8 cellular contexts compared by ENCODE assay signal in the genomic region with DNA sequence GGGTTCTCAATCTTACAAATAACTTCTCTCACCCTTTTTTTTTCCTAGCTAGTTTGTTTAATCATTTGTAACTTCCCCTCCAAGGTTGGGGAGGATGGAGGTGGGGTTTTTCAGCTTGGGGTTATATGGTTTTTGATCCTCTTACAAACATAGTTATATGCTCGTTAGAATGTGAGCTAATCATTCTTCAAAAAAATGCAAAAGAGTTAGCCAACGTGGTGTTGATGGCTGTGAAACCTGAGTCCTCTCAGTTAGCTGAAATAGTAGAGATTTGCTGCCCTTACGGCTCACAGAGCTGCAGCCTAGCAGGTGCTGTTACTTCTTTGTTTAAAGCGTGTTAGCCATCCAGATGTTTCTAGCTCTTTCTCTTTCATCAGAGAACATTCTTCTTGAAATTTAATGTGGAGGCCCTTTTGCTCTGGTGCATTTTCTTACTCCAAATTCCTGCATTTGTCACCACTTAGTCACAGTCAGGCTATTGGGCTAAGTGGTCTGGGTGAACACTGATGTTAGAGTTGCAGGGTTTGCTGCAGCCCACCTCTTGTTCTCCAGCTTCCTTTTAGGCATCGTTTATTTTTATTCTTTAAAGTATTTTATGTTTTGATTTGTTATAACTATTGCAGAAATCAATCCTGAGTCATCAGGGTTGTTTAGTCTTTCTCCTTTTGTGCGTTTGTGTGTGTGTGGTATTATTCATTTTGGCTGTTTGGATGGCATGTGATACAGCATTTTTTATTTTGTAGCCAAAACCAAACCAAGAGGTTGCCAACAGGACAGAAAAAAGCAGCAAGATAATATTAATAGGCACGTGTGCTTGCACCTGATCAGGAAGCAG. TPM values are rescaled to one million over a fixed set of nuclear protein-coding genes. Genes with fewer than 3 reads are reported as not detected.
DNase-seq lines count a peak whose midpoint lies in the region; ATAC-seq, FAIRE-seq and TF ChIP-seq lines count a peak whose summit lies in the region.

No MANE protein-coding gene starts in this region.

- peaks cover 62% of the 10 kb centered on the region for H3K4me1 ChIP-seq in GM23248 (ENCODE audit: insufficient read depth)
- peaks cover 23% of the 10 kb centered on the region for H3K4me1 ChIP-seq in keratinocyte (ENCODE audit: control insufficient read depth, extremely low read depth, insufficient read depth, low read length)
- H3K4me1 ChIP-seq in right lobe of liver, result peaks cover 0 to 17% (median 2%) of the 10 kb centered on the region in 4 donors

- H3K4me3 ChIP-seq in GM23248 (no peak overlapping the region), MG63 (no peak overlapping the region), keratinocyte (ENCODE audit: control insufficient read depth in 2 of 3, extremely low read depth in 1 of 3, insufficient read depth in 2 of 3, low read depth in 1 of 3, low read length in 3 of 3) (no peak overlapping the region), right lobe of liver (no peak overlapping the region)

- H3F3A ChIP-seq in GM23248 (ENCODE audit: insufficient read depth), result peaks cover 58% of the 10 kb centered on the region

- TF ChIP-seq POLR2A in GM15510 (IDR thresholded peaks at IDR 0.05; ENCODE audit: borderline replicate concordance, extremely low read depth, insufficient read length) (peak; percentile 20), right lobe of liver (IDR thresholded peaks at IDR 0.05) (no peak)

- H3K79me2 ChIP-seq in GM23248 (ENCODE audit: insufficient read depth) (peaks cover 89% of the 10 kb centered on the region), keratinocyte (ENCODE audit: control insufficient read depth, insufficient read depth, low read length) (peaks cover 66% of the 10 kb centered on the region)

- no peaks in the 10 kb centered on the region for H3K9me2 ChIP-seq in GM23248 (ENCODE audit: insufficient read depth)

- WGBS in GM23248 (ENCODE audit: low coverage in 1 of 2, low lambda C conversion rate in 2 of 2, missing lambda C conversion rate in 2 of 2), 2 experiments, result 28 to 29% methylated on average over 7 of the region's 7 CpGs
- 57% methylated on average over 7 of the region's 7 CpGs for WGBS in right lobe of liver (ENCODE audit: insufficient coverage, low coverage, low lambda C conversion rate, missing lambda C conversion rate)

- ATAC-seq in GM18519 (IDR thresholded peaks at IDR 0.05; ENCODE audit: low FRiP score, unreplicated experiment) (no peak), right lobe of liver (no peak)

- intact Hi-C loops in right lobe of liver (cut with DNase I), result no loop called here

- no peaks in the 10 kb centered on the region for H3K9me1 ChIP-seq in keratinocyte (ENCODE audit: control insufficient read depth, extremely low read depth, insufficient read depth, low read length)

- no peak overlapping the region for H2AFZ ChIP-seq in GM23248
- no peak overlapping the region for H2AFZ ChIP-seq in keratinocyte (ENCODE audit: control insufficient read depth, low read length)

- no peaks in the 10 kb centered on the region for H3K36me3 ChIP-seq in GM23248 (ENCODE audit: low read depth)
- H3K36me3 ChIP-seq in MG63, result no peaks in the 10 kb centered on the region; the same call in 1 of the 2 replicates
- no peaks in the 10 kb centered on the region for H3K36me3 ChIP-seq in keratinocyte (ENCODE audit: control insufficient read depth in 2 of 2, extremely low read depth in 1 of 2, insufficient read depth in 2 of 2, low read length in 2 of 2)
- no peaks in the 10 kb centered on the region for H3K36me3 ChIP-seq in right lobe of liver

- DNase-seq in GM23248 (peak; percentile 85), MG63 (peak; percentile 65), keratinocyte (ENCODE audit: low read depth, low spot score) (no peak), right lobe of liver (no peak), Ammon's horn (ENCODE audit: low spot score) (no peak)
- DNase-seq in stimulated activated naive CD4-positive, alpha-beta T cell treated with Interleukin-2 at 50 U/mL for 16 hours (lab: John Stamatoyannopoulos, UW), result no peak

- H4K20me1 ChIP-seq in GM23248 (ENCODE audit: insufficient read depth), result no peaks in the 10 kb centered on the region
- H4K20me1 ChIP-seq in keratinocyte (ENCODE audit: control insufficient read depth, extremely low read depth, insufficient read depth, low read length), result peaks cover 3% of the 10 kb centered on the region

- H3K9ac ChIP-seq in GM23248 (peak overlapping the region; percentile 50), keratinocyte (ENCODE audit: control insufficient read depth, extremely low read depth, insufficient read depth, low read length) (peak overlapping the region; percentile 13)

- peak overlapping the region; percentile 67 for H3K4me2 ChIP-seq in GM23248 (ENCODE audit: unreplicated experiment)
- H3K4me2 ChIP-seq in keratinocyte (ENCODE audit: control insufficient read depth, extremely low read depth, insufficient read depth, low read depth, low read length), result peak overlapping the region; percentile 45

- H3K9me3 ChIP-seq in GM23248 (ENCODE audit: low read depth) (no peaks in the 10 kb centered on the region), MG63 (no peaks in the 10 kb centered on the region), keratinocyte (ENCODE audit: control insufficient read depth, low read depth, low read length) (no peaks in the 10 kb centered on the region), right lobe of liver (no peaks in the 10 kb centered on the region)

- dilution Hi-C loops in keratinocyte (cut with MboI; ENCODE audit: extremely low pct_ligation_motif_present, low sequenced_read_pairs), result no loop called here

- in situ Hi-C loops in GM23248 (cut with MboI), result no loop called here

- no peak for TF ChIP-seq CTCF in keratinocyte (optimal IDR thresholded peaks at IDR 0.05 in 1 of 3, IDR thresholded peaks at IDR 0.05 in 1 of 3, conservative IDR thresholded peaks at IDR 0.05 in 1 of 3; ENCODE audit: extremely low read depth in 1 of 3, insufficient read depth in 2 of 3, low read length in 3 of 3)
- TF ChIP-seq CTCF in right lobe of liver (IDR thresholded peaks at IDR 0.05), result no peak

- H3K27ac ChIP-seq in GM23248, result peak overlapping the region; percentile 75
- H3K27ac ChIP-seq in keratinocyte (ENCODE audit: control insufficient read depth, insufficient read depth, low read length), result peak overlapping the region; percentile 53
- H3K27ac ChIP-seq in right lobe of liver, result no peak overlapping the region

- peak; percentile 26 for FAIRE-seq in keratinocyte (lab: Jason Lieb, UNC)

- H3K27me3 ChIP-seq in GM23248 (replicated peaks; ENCODE audit: insufficient read depth) (no peaks in the 10 kb centered on the region), MG63 (no peaks in the 10 kb centered on the region), keratinocyte (ENCODE audit: control insufficient read depth, extremely low read depth, insufficient read depth, low read length) (no peaks in the 10 kb centered on the region), right lobe of liver (no peaks in the 10 kb centered on the region)

RNA-seq across cellular contexts. Expression of a gene that starts 41.1 kb away (rescaled TPM):
- 122 and 131 TPM in 2 replicates for total RNA-seq in GM23248 (2014; rRNA removed; shearing (Covaris generic))
- polyA plus RNA-seq in GM23248 (2016; fragmentation: Nextera tagmentation; extraction: Ambion mirVana) (81.3 and 82.0 TPM in 2 replicates), keratinocyte (62.5 to 99.3 TPM (median 72.5 TPM) in 3 replicates)
- total RNA-seq in MG63 (2014; rRNA removed; shearing (Covaris generic); ENCODE audit: low replicate concordance), result 42.1 and 49.2 TPM in 2 replicates
- 7.7 TPM for polyA plus RNA-seq in keratinocyte (2011; ENCODE audit: low read depth)
- 51.4 and 63.6 TPM in 2 replicates for polyA plus RNA-seq in keratinocyte (2011; cell fraction: cytosol; rRNA removed)
- 44.7 and 46.4 TPM in 2 replicates for polyA plus RNA-seq in keratinocyte (2011; cell fraction: nucleus; rRNA removed)
- polyA plus RNA-seq in keratinocyte (2012; ENCODE audit: low replicate concordance), result 18.3 and 57.6 TPM in 2 replicates
- polyA minus RNA-seq in keratinocyte, result 85.0 to 144 TPM (median 127 TPM) in 3 replicates
- 69.3 TPM for polyA minus RNA-seq in keratinocyte (2011; cell fraction: cytosol; rRNA and poly(A)+ RNA removed)
- 40.9 and 96.6 TPM in 2 replicates for polyA minus RNA-seq in keratinocyte (2011; cell fraction: nucleus; rRNA and poly(A)+ RNA removed)
- 10 to 100 TPM; 15.7 to 33.0 (median 18.7) TPM for total RNA-seq in right lobe of liver

Comparison
In these comparisons a context has a peak if more than half of its experiments do, and no peak if none do; other contexts are left out.
1. DNase-seq: peak in GM23248 (single experiment) and MG63 (single experiment); none in keratinocyte (single experiment), stimulated activated naive CD4-positive, alpha-beta T cell treated with Interleukin-2 at 50 U/mL for 16 hours (single experiment), right lobe of liver (0 of 3) and Ammon's horn (single experiment).
2. H3K27ac ChIP-seq: peak in GM23248 (single experiment) and keratinocyte (single experiment); none in right lobe of liver (0 of 3).